Comparison of ENCODE assay signal across 16 cellular contexts in genomic region chr5:69046375-69046957, GRCh38. TPM values are rescaled to one million over a fixed set of nuclear protein-coding genes. Genes with fewer than 3 reads are reported as not detected.
A peak's percentile ranks its signal among the peaks of the same experiment; 100 is the strongest.
DNase-seq lines count a peak whose midpoint lies in the region; ATAC-seq and TF ChIP-seq lines count a peak whose summit lies in the region.
"Had no signal": no experiment of that assay in that cellular context is flagged by ENCODE, and none has a peak within 500 bp of the region (broad histone marks: within the 10 kb centered on the region; RNA-seq: fewer than 3 reads in every experiment).

No MANE protein-coding gene starts in this region.

- TF ChIP-seq CTCF in DND-41 (IDR thresholded peaks at IDR 0.05; ENCODE audit: borderline replicate concordance, extremely low read depth, low read length, poor library complexity, severe bottlenecking) (no peak), liver (IDR thresholded peaks at IDR 0.05; ENCODE audit: low read depth, low read length, missing input control) (no peak), lower leg skin (IDR thresholded peaks at IDR 0.05) (no peak)

- H2AFZ ChIP-seq in DND-41 (ENCODE audit: low read depth, low read length): peak overlapping the region; percentile 57; the same call in 1 of the 2 replicates

- 66% methylated on average over 8 of the region's 8 CpGs for WGBS in liver
- 93 to 96% methylated on average over 8 of the region's 8 CpGs for WGBS in lower leg skin, 2 donors

- H3K4me1 ChIP-seq in DND-41 (ENCODE audit: insufficient read depth, low read length): peaks cover 19% of the 10 kb centered on the region
- H3K4me1 ChIP-seq in adipocyte (ENCODE audit: control insufficient read depth, insufficient read depth, low read length): no peaks in the 10 kb centered on the region
- H3K4me1 ChIP-seq in liver (ENCODE audit: control insufficient read depth in 4 of 4, insufficient read depth in 4 of 4, low read length in 3 of 4): peaks cover 0 to 11% (median 6%) of the 10 kb centered on the region in 4 donors

- no peak overlapping the region for H3K4me3 Mint-ChIP-seq in T-helper 17 cell
- H3K4me3 Mint-ChIP-seq: activated CD4-positive, alpha-beta T cell treated with anti-CD3 and anti-CD28 coated beads, Interleukin-2, amount 10 ng/mL, durations not matched to agents 7 days and 5 days; mesothelial cell of epicardium had no signal

- peaks cover 13% of the 10 kb centered on the region for H3K27me3 Mint-ChIP-seq in T-helper 17 cell
- H3K27me3 Mint-ChIP-seq: activated CD4-positive, alpha-beta T cell treated with anti-CD3 and anti-CD28 coated beads, Interleukin-2, amount 10 ng/mL, durations not matched to agents 7 days and 5 days had no signal

- in situ Hi-C loops in G401 (cut with HindIII; ENCODE audit: low sequenced_read_pairs): loop anchor here (25.0 kb wide), 1 partner anchor 341 kb away; no protein-coding TSS in a partner anchor

- peaks cover 4% of the 10 kb centered on the region for H3K4me1 Mint-ChIP-seq in T-helper 17 cell

- H3K27ac Mint-ChIP-seq in T-helper 17 cell: no peak overlapping the region
- H3K27ac Mint-ChIP-seq: activated CD4-positive, alpha-beta T cell treated with anti-CD3 and anti-CD28 coated beads, Interleukin-2, amount 10 ng/mL, durations not matched to agents 7 days and 5 days; mesothelial cell of epicardium had no signal

- TF ChIP-seq RAD21 in liver (IDR thresholded peaks at IDR 0.05): no peak

- H3K9ac ChIP-seq in DND-41 (ENCODE audit: low read depth, low read length) (no peak overlapping the region), adipocyte (ENCODE audit: low read length) (no peak overlapping the region), liver (ENCODE audit: low read depth in 1 of 2, low read length in 2 of 2) (no peak overlapping the region)

- H3K79me2 ChIP-seq in DND-41 (ENCODE audit: insufficient read depth, low read length): no peaks in the 10 kb centered on the region

- H3K36me3 Mint-ChIP-seq in T-helper 17 cell (ENCODE audit: low read depth): no peaks in the 10 kb centered on the region
- H3K36me3 Mint-ChIP-seq: mesothelial cell of epicardium had no signal

- H3K27ac ChIP-seq in DND-41 (ENCODE audit: low read length) (no peak overlapping the region), liver (ENCODE audit: low read depth in 1 of 2, low read length in 2 of 2) (no peak overlapping the region)
- H3K27ac ChIP-seq: coronary artery, heart left ventricle, sigmoid colon had no signal

- no peak for ATAC-seq in DND-41 (ENCODE audit: insufficient read depth, low read depth)
- ATAC-seq in T-helper 17 cell: no peak
- ATAC-seq: heart left ventricle had no signal

- H3K4me3 ChIP-seq in DND-41 (ENCODE audit: low read depth in 1 of 2, low read length in 2 of 2) (no peak overlapping the region), adipocyte (ENCODE audit: low read length) (no peak overlapping the region), liver (ENCODE audit: low read depth in 1 of 3, low read length in 3 of 3) (no peak overlapping the region), lower leg skin (ENCODE audit: low read depth, poor library complexity, severe bottlenecking) (no peak overlapping the region)
- H3K4me3 ChIP-seq: coronary artery, heart left ventricle, sigmoid colon had no signal

- H4K20me1 ChIP-seq in DND-41 (ENCODE audit: insufficient read depth, low read length): no peaks in the 10 kb centered on the region

- no peak overlapping the region for H3K4me2 ChIP-seq in DND-41 (ENCODE audit: insufficient read depth, low read length)

- intact Hi-C loops in lower leg skin (cut with DNase I; ENCODE audit: low total_unique reads): no loop called here

- H3K36me3 ChIP-seq in DND-41 (ENCODE audit: insufficient read depth, low read length) (no peaks in the 10 kb centered on the region), adipocyte (ENCODE audit: control insufficient read depth, insufficient read depth, low read length, severe bottlenecking) (no peaks in the 10 kb centered on the region), liver (ENCODE audit: control insufficient read depth in 4 of 4, insufficient read depth in 3 of 4, low read depth in 1 of 4, low read length in 3 of 4) (no peaks in the 10 kb centered on the region)
- H3K36me3 ChIP-seq: heart left ventricle, sigmoid colon had no signal

- DNase-seq in DND-41: no peak
- DNase-seq in HT1080 (ENCODE audit: low read depth): peak; percentile 21
- DNase-seq in adipocyte (ENCODE audit: low read depth): peak; percentile 16
- DNase-seq in T-helper 17 cell: no peak
- DNase-seq in lower leg skin (ENCODE audit: low spot score in 2 of 2): no peak
- no peak for DNase-seq in G401 (ENCODE audit: low spot score)
- DNase-seq: activated CD4-positive, alpha-beta T cell treated with anti-CD3 and anti-CD28 coated beads, Interleukin-2, amount 10 ng/mL, durations not matched to agents 7 days and 5 days; activated naive CD4-positive, alpha-beta T cell treated with Interleukin-2 at 50 U/mL for 16 hours; Caco-2; heart left ventricle; NCI-H1930; Right ventricle myocardium superior; sigmoid colon had no signal

- H3K9me3 ChIP-seq in DND-41 (ENCODE audit: insufficient read depth, low read length, severe bottlenecking) (no peaks in the 10 kb centered on the region), adipocyte (ENCODE audit: control insufficient read depth, low read length) (no peaks in the 10 kb centered on the region), liver (ENCODE audit: control insufficient read depth in 4 of 4, low read length in 3 of 4) (no peaks in the 10 kb centered on the region), T-helper 17 cell (ENCODE audit: control insufficient read depth, low read length, poor library complexity, severe bottlenecking) (no peaks in the 10 kb centered on the region)
- H3K9me3 ChIP-seq: Caco-2, heart left ventricle, sigmoid colon had no signal

- H3K27me3 ChIP-seq in DND-41 (ENCODE audit: insufficient read depth, low read length, poor library complexity): no peaks in the 10 kb centered on the region
- H3K27me3 ChIP-seq in adipocyte (replicated peaks; ENCODE audit: control insufficient read depth, insufficient read depth, low read length): no peaks in the 10 kb centered on the region
- H3K27me3 ChIP-seq in liver (ENCODE audit: control insufficient read depth in 4 of 4, insufficient read depth in 4 of 4, low read length in 3 of 4): no peaks in the 10 kb centered on the region
- H3K27me3 ChIP-seq: heart left ventricle, sigmoid colon had no signal

- TF ChIP-seq POLR2A in lower leg skin (IDR thresholded peaks at IDR 0.05): no peak

TF ChIP-seq in liver, 16 proteins besides CTCF, POLR2A, EP300 and RAD21:
- no peak for TF ChIP-seq FOXA2 (IDR thresholded peaks at IDR 0.05)
- no peak for TF ChIP-seq EGR1 (IDR thresholded peaks at IDR 0.05; ENCODE audit: low read depth in 2 of 2)
- TF ChIP-seq YY1 (IDR thresholded peaks at IDR 0.05): peak; percentile 78
- TF ChIP-seq HNF4G (IDR thresholded peaks at IDR 0.05): no peak
- no peak for TF ChIP-seq TAF1 (conservative IDR thresholded peaks at IDR 0.05)
- no peak for TF ChIP-seq JUND (IDR thresholded peaks at IDR 0.05)
- TF ChIP-seq HNF4A (conservative IDR thresholded peaks at IDR 0.05): peak in 1 of 2 donors; percentile 9
- peak; percentile 28 to 46 for TF ChIP-seq RXRA (IDR thresholded peaks at IDR 0.05)
- no peak for TF ChIP-seq FOXA1 (IDR thresholded peaks at IDR 0.05)

RNA-seq across cellular contexts. Expression of gene SLC30A5, which starts 47.3 kb away (rescaled TPM):
- 80.3 and 85.9 TPM in 2 replicates for total RNA-seq in HT1080 (2014; rRNA removed; shearing (Covaris generic))
- polyA plus RNA-seq in HT1080 (2015; cell fraction: cytosol; rRNA removed): 51.0 and 65.9 TPM in 2 replicates
- polyA plus RNA-seq in HT1080 (2015; cell fraction: nucleus; rRNA removed): 36.2 and 36.3 TPM in 2 replicates
- total RNA-seq in liver (10 to 100 TPM; 28.9 to 37.8 TPM), T-helper 17 cell (10 to 100 TPM; 17.7 to 18.6 TPM), lower leg skin (10 to 100 TPM; 24.5 to 56.8 (median 43.2) TPM)
- 10 to 100 TPM; 15.5 to 23.5 TPM for polyA plus RNA-seq in liver
- total RNA-seq in G401 (2014; rRNA removed; shearing (Covaris generic)): 35.1 and 58.0 TPM in 2 replicates

Comparison
In these comparisons a context has a peak if more than half of its experiments do, and no peak if none do; other contexts are left out.
1. DNase-seq: peak in HT1080 (single experiment) and adipocyte (single experiment); none in DND-41 (single experiment), T-helper 17 cell (0 of 3), lower leg skin (0 of 2) and G401 (single experiment).